Comparison of ENCODE assay signal across 23 cellular contexts in the genomic region with DNA sequence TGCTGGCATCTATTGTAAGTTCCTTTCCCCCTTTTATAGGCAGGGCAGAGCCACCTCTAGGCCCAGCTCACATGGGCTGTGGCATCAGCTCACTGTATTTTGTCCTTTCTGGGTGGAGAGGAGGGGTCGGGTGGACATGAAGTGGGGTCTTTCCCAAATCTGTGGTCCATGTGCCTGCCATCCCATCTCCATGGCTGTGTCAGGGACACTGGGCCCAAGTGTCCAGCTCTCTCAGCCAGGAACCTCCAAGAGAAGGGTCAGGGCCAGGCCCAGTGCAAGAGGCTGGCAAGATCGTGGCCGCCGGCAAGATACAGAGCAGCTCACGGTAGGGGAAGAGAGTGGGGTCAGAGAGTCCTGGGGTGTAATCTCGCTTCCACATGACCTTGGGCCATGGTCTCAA.
"Had no signal": no experiment of that assay in that cellular context is flagged by ENCODE, and none has a peak within 500 bp of the region (broad histone marks: within the 10 kb centered on the region; RNA-seq: fewer than 3 reads in every experiment).

No MANE protein-coding gene starts in this region.

- H3K4me3 Mint-ChIP-seq: immature natural killer cell; memory B cell; naive thymus-derived CD4-positive, alpha-beta T cell; natural killer cell treated with Interleukin-12 subunit alpha and Interleukin-12 subunit beta and Interleukin-15 and Interleukin-18, amount 100 ng/mL, for 72 hours; neural crest cell; stimulated activated naive B cell treated with anti-CD40 and anti-IgM and Interleukin-4, amounts not matched to agents 10 μg/mL and 1 μg/mL and 100 μg/mL, for 72 hours had no signal

- DNase-seq: heart left ventricle; hypothalamus; immature natural killer cell; left ventricle myocardium superior; midbrain; mucosa of descending colon; naive thymus-derived CD4-positive, alpha-beta T cell; occipital lobe; ovary; retina; right cardiac atrium; stimulated activated CD4-positive, alpha-beta T cell treated with anti-CD3 and anti-CD28 coated beads, Interleukin-12 subunit alpha, Interleukin-12 subunit beta, amount 100 ng/mL, for 4 hours; stimulated activated CD4-positive, alpha-beta T cell treated with anti-CD3 and anti-CD28 coated beads, Interleukin-15, amount 100 ng/mL, for 24 hours; stimulated activated CD4-positive, alpha-beta T cell treated with anti-CD3 and anti-CD28 coated beads, Interleukin-2, amount 100 ng/mL, for 24 hours; stimulated activated CD4-positive, alpha-beta T cell treated with anti-CD3 and anti-CD28 coated beads, Interleukin-4, amount 100 ng/mL, for 1 hour; stimulated activated naive B cell treated with anti-CD40 and anti-IgM and Interleukin-4, amounts not matched to agents 10 μg/mL and 1 μg/mL and 100 μg/mL, for 72 hours; stimulated activated naive CD8-positive, alpha-beta T cell treated with anti-CD3 and anti-CD28 coated beads, Interleukin-15, Interleukin-2, amounts not matched to agents 100 U/mL and 50 U/mL, for 24 hours; tibial artery; trophoblast cell had no signal

- H3K27ac Mint-ChIP-seq: immature natural killer cell; memory B cell; naive thymus-derived CD4-positive, alpha-beta T cell; natural killer cell treated with Interleukin-12 subunit alpha and Interleukin-12 subunit beta and Interleukin-15 and Interleukin-18, amount 100 ng/mL, for 72 hours; stimulated activated naive B cell treated with anti-CD40 and anti-IgM and Interleukin-4, amounts not matched to agents 10 μg/mL and 1 μg/mL and 100 μg/mL, for 72 hours had no signal

- ATAC-seq: heart left ventricle; left ventricle myocardium superior; mucosa of descending colon; naive thymus-derived CD4-positive, alpha-beta T cell; sciatic nerve; stimulated activated naive B cell treated with anti-CD40 and anti-IgM and Interleukin-4, amounts not matched to agents 10 μg/mL and 1 μg/mL and 100 μg/mL, for 72 hours; stimulated activated naive CD8-positive, alpha-beta T cell treated with anti-CD3 and anti-CD28 coated beads, Interleukin-15, Interleukin-2, amounts not matched to agents 100 U/mL and 50 U/mL, for 24 hours had no signal

- H3K36me3 Mint-ChIP-seq: immature natural killer cell; memory B cell; natural killer cell treated with Interleukin-12 subunit alpha and Interleukin-12 subunit beta and Interleukin-15 and Interleukin-18, amount 100 ng/mL, for 72 hours; stimulated activated naive B cell treated with anti-CD40 and anti-IgM and Interleukin-4, amounts not matched to agents 10 μg/mL and 1 μg/mL and 100 μg/mL, for 72 hours had no signal

- H3K9me3 Mint-ChIP-seq: immature natural killer cell; memory B cell; natural killer cell treated with Interleukin-12 subunit alpha and Interleukin-12 subunit beta and Interleukin-15 and Interleukin-18, amount 100 ng/mL, for 72 hours; neural crest cell; stimulated activated naive B cell treated with anti-CD40 and anti-IgM and Interleukin-4, amounts not matched to agents 10 μg/mL and 1 μg/mL and 100 μg/mL, for 72 hours had no signal

- H3K4me1 Mint-ChIP-seq: immature natural killer cell; naive thymus-derived CD4-positive, alpha-beta T cell had no signal
